ENCODE assay signal across 9 cellular contexts in genomic region chr3:71035314-71035713, GRCh38.
DNase-seq lines count a peak whose midpoint lies in the region; ATAC-seq and TF ChIP-seq lines count a peak whose summit lies in the region.
"Had no signal": no experiment of that assay in that cellular context is flagged by ENCODE, and none has a peak within 500 bp of the region (broad histone marks: within the 10 kb centered on the region; RNA-seq: fewer than 3 reads in every experiment).

No MANE protein-coding gene starts in this region.

- no peaks in the 10 kb centered on the region for H3K27me3 ChIP-seq in AG04450 (ENCODE audit: control insufficient read depth, insufficient read depth, low read length)

- peaks cover 56% of the 10 kb centered on the region for H3K36me3 Mint-ChIP-seq in HFFc6 (ENCODE audit: low read depth)
- peaks cover 71% of the 10 kb centered on the region for H3K36me3 Mint-ChIP-seq in activated naive CD8-positive, alpha-beta T cell treated with anti-CD3 and anti-CD28 coated beads, Interleukin-2, amount 10 ng/mL, durations not matched to agents 7 days and 5 days

- no peak for ATAC-seq in activated naive CD8-positive, alpha-beta T cell treated with anti-CD3 and anti-CD28 coated beads, Interleukin-2, amount 10 ng/mL, durations not matched to agents 7 days and 5 days (ENCODE audit: low read depth)
- ATAC-seq in HG03469 (IDR thresholded peaks at IDR 0.05; ENCODE audit: unreplicated experiment) (no peak), esophagus mucosa (no peak)

- no peak for TF ChIP-seq CTCF in AG04450 (IDR thresholded peaks at IDR 0.05; ENCODE audit: low read depth, low read length)
- TF ChIP-seq CTCF in HFFc6 (IDR thresholded peaks at IDR 0.05): no peak

- H3K9me3 Mint-ChIP-seq in HFFc6: no peaks in the 10 kb centered on the region
- H3K9me3 Mint-ChIP-seq in activated naive CD8-positive, alpha-beta T cell treated with anti-CD3 and anti-CD28 coated beads, Interleukin-2, amount 10 ng/mL, durations not matched to agents 7 days and 5 days: peaks cover 2% of the 10 kb centered on the region

- H3K27ac ChIP-seq in AG04450 (ENCODE audit: low read depth, low read length): no peak overlapping the region

- peak overlapping the region; percentile 55 for H3K4me3 Mint-ChIP-seq in HFFc6
- H3K4me3 Mint-ChIP-seq in activated naive CD8-positive, alpha-beta T cell treated with anti-CD3 and anti-CD28 coated beads, Interleukin-2, amount 10 ng/mL, durations not matched to agents 7 days and 5 days: no peak overlapping the region

- H3K4me1 Mint-ChIP-seq in HFFc6 (ENCODE audit: low read depth): peaks cover 21% of the 10 kb centered on the region
- H3K4me1 Mint-ChIP-seq in activated naive CD8-positive, alpha-beta T cell treated with anti-CD3 and anti-CD28 coated beads, Interleukin-2, amount 10 ng/mL, durations not matched to agents 7 days and 5 days: peaks cover 56% of the 10 kb centered on the region

- CTCF ChIA-PET in AG04450 (lab: Charles Lee): interaction anchor here (0.6 kb wide), 1 partner anchor 311 kb away, joined by 3 read pairs; no protein-coding TSS in a partner anchor

- H3K27ac Mint-ChIP-seq in HFFc6: peak overlapping the region; percentile 67
- peak overlapping the region; percentile 54 for H3K27ac Mint-ChIP-seq in activated naive CD8-positive, alpha-beta T cell treated with anti-CD3 and anti-CD28 coated beads, Interleukin-2, amount 10 ng/mL, durations not matched to agents 7 days and 5 days

- no peaks in the 10 kb centered on the region for H3K27me3 Mint-ChIP-seq in HFFc6 (ENCODE audit: insufficient read depth)
- H3K27me3 Mint-ChIP-seq in activated naive CD8-positive, alpha-beta T cell treated with anti-CD3 and anti-CD28 coated beads, Interleukin-2, amount 10 ng/mL, durations not matched to agents 7 days and 5 days: no peaks in the 10 kb centered on the region

- no peak overlapping the region for H3K4me3 ChIP-seq in AG04450 (ENCODE audit: low read depth, low read length)

- POLR2A ChIA-PET in AG04450 (lab: Yijun Ruan, JAX): interaction anchor here (0.9 kb wide), 1 partner anchor 210 kb away, joined by 3 read pairs; no protein-coding TSS in a partner anchor
- POLR2A ChIA-PET in activated naive CD8-positive, alpha-beta T cell treated with anti-CD3 and anti-CD28 coated beads, Interleukin-2, amount 10 ng/mL, durations not matched to agents 7 days and 5 days (lab: Charles Lee): interaction anchor here (0.6 to 1.3 kb wide), 2 partner anchors 11 to 95 kb away, joined by 3 read pairs; no protein-coding TSS in a partner anchor

- no peaks in the 10 kb centered on the region for H3K9me3 ChIP-seq in AG04450 (ENCODE audit: control insufficient read depth, insufficient read depth, low read length)

- DNase-seq in AG04450 (ENCODE audit: low read depth, low spot score): peak; percentile 45
- DNase-seq in HFFc6: peak; percentile 68
- DNase-seq in activated naive CD8-positive, alpha-beta T cell treated with anti-CD3 and anti-CD28 coated beads, Interleukin-2, amount 10 ng/mL, durations not matched to agents 7 days and 5 days: no peak
- peak; percentile 89 to 92 for DNase-seq in lung microvascular endothelial cell (ENCODE audit: low read depth in 2 of 2)
- DNase-seq in activated CD4-positive, CD25-positive, alpha-beta regulatory T cell treated with anti-CD3 and anti-CD28 coated beads, Interleukin-2, amount 50 U/mL, for 72 hours: no peak
- DNase-seq in OCI-M1 (lab: John Stamatoyannopoulos, UW): no peak
- DNase-seq: SW 1271 had no signal

Comparison
In these comparisons a context has a peak if more than half of its experiments do, and no peak if none do; other contexts are left out.
1. DNase-seq: peak in AG04450 (single experiment), HFFc6 (single experiment) and lung microvascular endothelial cell (2 of 2); none in activated naive CD8-positive, alpha-beta T cell treated with anti-CD3 and anti-CD28 coated beads, Interleukin-2, amount 10 ng/mL, durations not matched to agents 7 days and 5 days (single experiment), activated CD4-positive, CD25-positive, alpha-beta regulatory T cell treated with anti-CD3 and anti-CD28 coated beads, Interleukin-2, amount 50 U/mL, for 72 hours (single experiment) and OCI-M1 (single experiment).